8 cellular contexts compared by ENCODE assay signal in the genomic region with DNA sequence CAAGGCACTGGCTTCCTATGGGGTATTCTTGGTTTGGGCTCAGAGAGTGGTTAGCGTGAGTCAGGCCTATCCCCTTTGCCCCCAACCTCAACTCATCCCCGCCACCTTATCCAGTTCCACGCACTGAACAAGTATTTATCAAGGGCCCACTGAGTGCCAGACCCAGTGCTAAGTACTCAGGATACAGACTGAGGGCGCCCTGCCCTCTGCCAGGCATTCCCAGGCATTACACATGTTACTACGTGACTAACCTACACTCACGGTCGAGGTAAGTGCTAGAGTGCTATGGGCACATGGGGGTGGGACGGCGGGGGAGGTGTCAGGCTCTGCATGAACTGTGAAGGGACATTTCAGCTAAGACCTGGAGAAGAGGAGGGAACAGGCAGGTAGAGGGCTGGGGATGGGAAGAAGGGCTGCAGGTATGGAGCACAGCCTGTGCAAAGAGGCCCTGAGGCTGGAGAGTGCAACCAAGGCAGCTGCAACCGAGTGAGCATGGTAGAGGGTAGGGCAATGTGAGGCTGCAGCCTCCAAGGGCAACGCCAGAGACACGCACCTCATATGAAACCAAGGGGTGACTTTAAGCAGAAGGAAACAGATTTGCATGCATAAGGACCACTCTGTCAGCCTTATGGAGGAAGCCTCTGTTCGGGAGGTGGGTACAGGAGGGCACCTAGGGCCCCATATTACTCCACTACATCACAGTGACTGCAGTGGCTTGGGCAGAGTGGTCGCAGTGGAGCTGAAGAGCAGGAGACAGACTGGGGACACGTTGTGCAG. TPM values are rescaled to one million over a fixed set of nuclear protein-coding genes. Genes with fewer than 3 reads are reported as not detected.
DNase-seq lines count a peak whose midpoint lies in the region; ATAC-seq and TF ChIP-seq lines count a peak whose summit lies in the region.

No MANE protein-coding gene starts in this region.

- no peak overlapping the region for H2AFZ ChIP-seq in OCI-LY7 (ENCODE audit: low read length)

- peak overlapping the region; percentile 12; the same call in 1 of the 2 replicates for H3K4me2 ChIP-seq in OCI-LY7 (ENCODE audit: low read length)

- no peaks in the 10 kb centered on the region for H3K9me2 ChIP-seq in OCI-LY7 (ENCODE audit: insufficient read depth, low read length)

- H3K4me1 ChIP-seq in OCI-LY7 (ENCODE audit: insufficient read depth, low read length, poor library complexity, severe bottlenecking), result peaks cover 11% of the 10 kb centered on the region
- H3K4me1 ChIP-seq in esophagus squamous epithelium, result peaks cover 0 to 11% (median 2%) of the 10 kb centered on the region in 3 donors

- H3K4me3 ChIP-seq in OCI-LY7 (ENCODE audit: low read depth, low read length, poor library complexity, severe bottlenecking), result no peak overlapping the region
- H3K4me3 ChIP-seq in esophagus squamous epithelium, result no peak overlapping the region

- H4K20me1 ChIP-seq in OCI-LY7 (ENCODE audit: insufficient read depth, low read length), result no peaks in the 10 kb centered on the region

- WGBS in esophagus squamous epithelium, 2 donors, result 80 to 81% methylated on average over 11 to 14 of the region's 15 CpGs

- CTCF ChIA-PET in OCI-LY7 (lab: Charles Lee; ENCODE audit: unreplicated experiment), result no interaction called here

- no peaks in the 10 kb centered on the region for H3K36me3 ChIP-seq in OCI-LY7 (ENCODE audit: insufficient read depth, low read length)
- no peaks in the 10 kb centered on the region for H3K36me3 ChIP-seq in esophagus squamous epithelium

- TF ChIP-seq CTCF in OCI-LY7 (conservative IDR thresholded peaks at IDR 0.05; ENCODE audit: low read length), result peak; percentile 67
- TF ChIP-seq CTCF in esophagus squamous epithelium (IDR thresholded peaks at IDR 0.05), result peak in 4 of 6 experiments; percentile 27 to 63 (median 42)

- POLR2A ChIA-PET in OCI-LY7 (lab: Charles Lee), result interaction anchor here (0.7 to 0.9 kb wide), 2 partner anchors 17 to 52 kb away, joined by 3 to 5 read pairs; no protein-coding TSS in a partner anchor

- ATAC-seq in GM18858 (IDR thresholded peaks at IDR 0.05; ENCODE audit: unreplicated experiment), result peak; percentile 77
- ATAC-seq in HG03025 (IDR thresholded peaks at IDR 0.05; ENCODE audit: low FRiP score, unreplicated experiment), result no peak

- H3K9me3 ChIP-seq in OCI-LY7 (ENCODE audit: low read length) (no peaks in the 10 kb centered on the region), esophagus squamous epithelium (no peaks in the 10 kb centered on the region)

- BruUV-seq in OCI-LY7 (replicated peaks; lab: Mats Ljungman, UMichigan), result no TSS peak

- H3K27ac ChIP-seq in OCI-LY7 (ENCODE audit: low read depth, low read length, poor library complexity, severe bottlenecking) (no peak overlapping the region), esophagus squamous epithelium (no peak overlapping the region)

- H3K79me2 ChIP-seq in OCI-LY7 (ENCODE audit: insufficient read depth, low read depth, low read length), result no peaks in the 10 kb centered on the region

- intact Hi-C loops in OCI-LY7 (cut with micrococcal nuclease; ENCODE audit: unreplicated experiment) (no loop called here), esophagus squamous epithelium (cut with DNase I) (loop anchor here (10.0 kb wide), 1 partner anchor 327 kb away; the partner anchor contains the start of gene INTS6)

- no peaks in the 10 kb centered on the region for H3K27me3 ChIP-seq in esophagus squamous epithelium

- TF ChIP-seq POLR2A in esophagus squamous epithelium (IDR thresholded peaks at IDR 0.05), result no peak

- DNase-seq in AG20443 (ENCODE audit: low spot score) (peak; percentile 37), OCI-LY7 (ENCODE audit: low spot score) (peak; percentile 51), esophagus squamous epithelium (lab: John Stamatoyannopoulos, UW) (no peak), NCI-H774 (lab: John Stamatoyannopoulos, UW) (no peak), islet precursor cell (no peak), NOMO-1 (lab: John Stamatoyannopoulos, UW; ENCODE audit: unreplicated experiment in 2 of 2) (no peak)

RNA-seq across cellular contexts. Expression of gene DHRS12, which starts 22.5 kb away (rescaled TPM):
- 3.4 and 3.5 TPM in 2 replicates for total RNA-seq in OCI-LY7 (2014; rRNA removed; shearing (Covaris generic))
- 11.9 and 12.5 TPM in 2 replicates for total RNA-seq in OCI-LY7 (2022)
- total RNA-seq in esophagus squamous epithelium, result 10 to 100 TPM in 1 of 4 donors, 1 to 10 TPM in 3; 4.7 to 11.3 (median 7.9) TPM

Comparison
In these comparisons a context has a peak if more than half of its experiments do, and no peak if none do; other contexts are left out.
1. DNase-seq: peak in AG20443 (single experiment) and OCI-LY7 (single experiment); none in esophagus squamous epithelium (single experiment), NCI-H774 (single experiment), islet precursor cell (single experiment) and NOMO-1 (0 of 2).